In the genomic region with DNA sequence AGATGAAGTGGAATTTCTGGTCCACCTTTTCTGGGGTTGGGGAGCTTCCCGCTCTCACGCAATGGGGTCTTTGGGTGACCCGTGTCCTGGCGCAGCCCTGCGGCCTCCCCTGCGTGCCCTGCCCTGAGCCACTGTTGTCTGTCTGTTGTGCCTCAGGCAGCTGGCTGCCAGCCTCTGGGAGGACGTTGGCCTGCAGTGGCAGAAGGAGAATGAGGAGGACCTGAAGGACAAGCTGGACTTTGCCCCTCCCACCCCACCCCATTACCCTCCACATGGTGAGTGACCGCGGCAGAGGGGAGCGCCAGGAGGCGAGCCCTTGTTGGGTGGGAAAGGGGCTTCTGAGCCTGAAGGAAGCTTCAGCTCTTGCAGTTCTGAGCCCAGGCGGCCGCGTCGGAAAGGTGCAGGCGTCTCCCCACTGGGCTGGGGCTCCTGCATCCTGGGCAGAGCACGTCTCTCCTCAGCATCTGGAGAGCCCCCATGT, we compare ENCODE assay signal across 28 cellular contexts.
"Had no signal": no experiment of that assay in that cellular context is flagged by ENCODE, and none has a peak within 500 bp of the region (broad histone marks: within the 10 kb centered on the region; RNA-seq: fewer than 3 reads in every experiment).

No MANE protein-coding gene starts in this region.

- H3K27ac ChIP-seq: brain microvascular endothelial cell, esophagus muscularis mucosa, hepatocyte, prostate gland, suprapubic skin, tibial artery had no signal

- H3K27me3 Mint-ChIP-seq: activated B cell treated with CpG ODN at 0.5 μM for 24 hours; activated CD8-positive, alpha-beta memory T cell treated with anti-CD3 and anti-CD28 coated beads, Interleukin-2, amount 10 ng/mL, durations not matched to agents 7 days and 5 days; activated CD8-positive, alpha-beta T cell treated with anti-CD3 and anti-CD28 coated beads for 36 hours; dendritic cell treated with granulocyte-macrophage colony-stimulating factor and Interleukin-4, amounts not matched to agents 40 ng/mL and 50 ng/mL, for 4 days; natural killer cell treated with Interleukin-12 subunit alpha and Interleukin-12 subunit beta and Interleukin-15 and Interleukin-18, amount 100 ng/mL, for 72 hours; stimulated activated naive B cell treated with anti-CD40 and anti-IgM and Interleukin-4, amounts not matched to agents 10 μg/mL and 1 μg/mL and 100 μg/mL, for 72 hours had no signal

- ATAC-seq: activated CD8-positive, alpha-beta memory T cell treated with anti-CD3 and anti-CD28 coated beads, Interleukin-2, amount 10 ng/mL, durations not matched to agents 7 days and 5 days; activated CD8-positive, alpha-beta T cell treated with anti-CD3 and anti-CD28 coated beads for 36 hours; activated T-cell treated with anti-CD3 and anti-CD28 coated beads, Interleukin-2, amount 50 U/mL, for 72 hours; natural killer cell treated with Interleukin-12 subunit alpha and Interleukin-12 subunit beta and Interleukin-15 and Interleukin-18, amount 100 ng/mL, for 72 hours; SK-N-SH treated with all-trans-retinoic acid at 6 μM for 48 hours; stimulated activated naive B cell treated with anti-CD40 and anti-IgM and Interleukin-4, amounts not matched to agents 10 μg/mL and 1 μg/mL and 100 μg/mL, for 72 hours had no signal

- H3K27me3 ChIP-seq: brain microvascular endothelial cell, esophagus muscularis mucosa, hepatocyte, suprapubic skin, tibial artery had no signal

- H3K9me3 Mint-ChIP-seq: activated B cell treated with CpG ODN at 0.5 μM for 24 hours; activated naive CD4-positive, alpha-beta T cell treated with anti-CD3 and anti-CD28 coated beads for 36 hours; dendritic cell treated with granulocyte-macrophage colony-stimulating factor and Interleukin-4, amounts not matched to agents 40 ng/mL and 50 ng/mL, for 4 days; endodermal cell; natural killer cell treated with Interleukin-12 subunit alpha and Interleukin-12 subunit beta and Interleukin-15 and Interleukin-18, amount 100 ng/mL, for 72 hours; stimulated activated naive B cell treated with anti-CD40 and anti-IgM and Interleukin-4, amounts not matched to agents 10 μg/mL and 1 μg/mL and 100 μg/mL, for 72 hours had no signal

- FAIRE-seq: astrocyte, keratinocyte had no signal

- H3K4me1 Mint-ChIP-seq: activated B cell treated with CpG ODN at 0.5 μM for 24 hours, endodermal cell had no signal

- H3K4me3 Mint-ChIP-seq: activated B cell treated with CpG ODN at 0.5 μM for 24 hours; activated CD8-positive, alpha-beta memory T cell treated with anti-CD3 and anti-CD28 coated beads, Interleukin-2, amount 10 ng/mL, durations not matched to agents 7 days and 5 days; activated CD8-positive, alpha-beta T cell treated with anti-CD3 and anti-CD28 coated beads for 36 hours; activated naive CD4-positive, alpha-beta T cell treated with anti-CD3 and anti-CD28 coated beads for 36 hours; activated T-cell treated with anti-CD3 and anti-CD28 coated beads, Interleukin-2, amount 50 U/mL, for 72 hours; dendritic cell treated with granulocyte-macrophage colony-stimulating factor and Interleukin-4, amounts not matched to agents 40 ng/mL and 50 ng/mL, for 4 days; endodermal cell; natural killer cell treated with Interleukin-12 subunit alpha and Interleukin-12 subunit beta and Interleukin-15 and Interleukin-18, amount 100 ng/mL, for 72 hours; stimulated activated naive B cell treated with anti-CD40 and anti-IgM and Interleukin-4, amounts not matched to agents 10 μg/mL and 1 μg/mL and 100 μg/mL, for 72 hours had no signal

- H3K4me1 ChIP-seq: prostate gland, suprapubic skin, tibial artery had no signal

- DNase-seq: activated B cell treated with CpG ODN at 0.5 μM for 24 hours; activated CD4-positive, alpha-beta T cell treated with anti-CD3 and anti-CD28 coated beads, Interleukin-2, amount 50 U/mL, for 1 hour; activated CD8-positive, alpha-beta memory T cell treated with anti-CD3 and anti-CD28 coated beads, Interleukin-2, amount 10 ng/mL, durations not matched to agents 7 days and 5 days; activated CD8-positive, alpha-beta T cell treated with anti-CD3 and anti-CD28 coated beads for 36 hours; activated naive CD4-positive, alpha-beta T cell treated with anti-CD3 and anti-CD28 coated beads for 36 hours; activated T-cell treated with anti-CD3 and anti-CD28 coated beads, Interleukin-2, amount 50 U/mL, for 72 hours; amniotic stem cell; brain microvascular endothelial cell; caudate nucleus; endodermal cell; foreskin melanocyte; mesenchymal stem cell; retina; stimulated activated CD4-positive, alpha-beta T cell treated with anti-CD3 and anti-CD28 coated beads, Interleukin-15, amount 100 ng/mL, for 24 hours; stimulated activated CD4-positive, alpha-beta T cell treated with anti-CD3 and anti-CD28 coated beads, Interleukin-2, amount 100 ng/mL, for 24 hours; stimulated activated naive B cell treated with anti-CD40 and anti-IgM and Interleukin-4, amounts not matched to agents 10 μg/mL and 1 μg/mL and 100 μg/mL, for 72 hours; T-helper 2 cell had no signal

- H3K4me3 ChIP-seq: esophagus muscularis mucosa, hepatocyte, prostate gland, smooth muscle cell, suprapubic skin, tibial artery had no signal

- H3K27ac Mint-ChIP-seq: activated B cell treated with CpG ODN at 0.5 μM for 24 hours; activated CD8-positive, alpha-beta memory T cell treated with anti-CD3 and anti-CD28 coated beads, Interleukin-2, amount 10 ng/mL, durations not matched to agents 7 days and 5 days; activated CD8-positive, alpha-beta T cell treated with anti-CD3 and anti-CD28 coated beads for 36 hours; activated naive CD4-positive, alpha-beta T cell treated with anti-CD3 and anti-CD28 coated beads for 36 hours; activated T-cell treated with anti-CD3 and anti-CD28 coated beads, Interleukin-2, amount 50 U/mL, for 72 hours; dendritic cell treated with granulocyte-macrophage colony-stimulating factor and Interleukin-4, amounts not matched to agents 40 ng/mL and 50 ng/mL, for 4 days; endodermal cell; natural killer cell treated with Interleukin-12 subunit alpha and Interleukin-12 subunit beta and Interleukin-15 and Interleukin-18, amount 100 ng/mL, for 72 hours; stimulated activated naive B cell treated with anti-CD40 and anti-IgM and Interleukin-4, amounts not matched to agents 10 μg/mL and 1 μg/mL and 100 μg/mL, for 72 hours had no signal

- H3K9me3 ChIP-seq: esophagus muscularis mucosa, prostate gland, suprapubic skin, tibial artery had no signal
